In the genomic region with DNA sequence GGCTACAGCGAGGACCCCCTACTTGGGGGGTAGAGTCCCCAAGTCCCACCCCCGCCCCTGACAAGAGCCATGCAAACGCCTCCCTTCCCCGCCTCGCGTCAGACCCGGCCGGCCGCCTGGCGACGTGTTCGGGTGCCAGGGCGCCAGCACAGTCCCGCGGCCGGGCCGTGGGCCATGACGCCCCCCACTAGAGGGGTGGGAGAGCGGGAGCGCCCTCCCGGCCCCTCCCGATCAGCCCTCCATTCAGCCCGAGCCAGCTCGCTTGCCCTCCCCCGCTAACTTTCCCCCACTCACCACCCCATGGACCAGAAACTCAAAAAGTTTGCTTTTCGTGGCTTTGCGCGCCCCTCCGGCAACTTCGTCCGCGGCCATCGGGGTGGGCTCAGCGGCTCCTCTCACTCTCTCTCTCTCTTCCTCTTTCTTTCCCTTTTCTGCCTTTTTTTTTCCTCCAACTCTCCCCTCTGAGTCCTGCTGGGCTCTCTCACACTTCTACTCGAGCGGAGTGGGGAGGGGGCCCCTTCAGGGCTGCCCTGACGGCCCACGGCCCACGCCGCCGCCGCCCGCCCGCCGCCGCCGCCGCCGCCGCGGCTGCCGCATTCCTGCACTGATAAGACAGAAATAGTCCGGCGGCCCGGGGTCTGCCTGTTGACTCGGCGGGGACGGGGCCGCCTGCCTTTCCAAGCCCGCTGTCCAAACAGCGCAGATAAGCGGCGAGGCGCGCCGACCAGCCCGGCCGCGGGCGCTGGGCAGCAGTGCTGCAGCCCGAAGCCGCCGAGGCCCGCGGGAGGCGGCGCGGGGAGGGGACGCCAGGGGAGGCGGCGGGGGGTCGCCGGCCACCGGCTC, we compare ENCODE assay signal across 8 cellular contexts. TPM values are rescaled to one million over a fixed set of nuclear protein-coding genes. Genes with fewer than 3 reads are reported as not detected.
DNase-seq lines count a peak whose midpoint lies in the region; ATAC-seq and TF ChIP-seq lines count a peak whose summit lies in the region.

A gene (minus strand): TSS at position 504 of the 843 bp plus-strand sequence. CDS start 132 bp downstream, at position 372.

- H3K27me3 Mint-ChIP-seq in activated CD4-positive, alpha-beta T cell treated with anti-CD3 and anti-CD28 coated beads, Interleukin-2, amount 10 ng/mL, durations not matched to agents 7 days and 5 days = peaks cover 67% of the 10 kb centered on the region
- H3K27me3 Mint-ChIP-seq in mesothelial cell of epicardium (ENCODE audit: low read depth) = no peaks in the 10 kb centered on the region

- H3K4me1 ChIP-seq in testis = peaks cover 59% of the 10 kb centered on the region

- CTCF ChIA-PET in activated CD4-positive, alpha-beta T cell treated with anti-CD3 and anti-CD28 coated beads, Interleukin-2, amount 10 ng/mL, durations not matched to agents 7 days and 5 days (lab: Charles Lee) = interaction anchor here (1.3 to 1.6 kb wide), 2 partner anchors 8 to 26 kb away, joined by 3 to 4 read pairs; no protein-coding TSS in a partner anchor

- H3K36me3 ChIP-seq in testis (ENCODE audit: low read depth, missing control alignments) = no peaks in the 10 kb centered on the region

- peak within 1 kb of the TSS; percentile 58 to 73 for H3K4me3 ChIP-seq in testis

- H3K27ac Mint-ChIP-seq in activated CD4-positive, alpha-beta T cell treated with anti-CD3 and anti-CD28 coated beads, Interleukin-2, amount 10 ng/mL, durations not matched to agents 7 days and 5 days = no peak within 1 kb of the TSS
- H3K27ac Mint-ChIP-seq in mesothelial cell of epicardium = peak within 1 kb of the TSS; percentile 99

- POLR2A ChIA-PET in activated CD4-positive, alpha-beta T cell treated with anti-CD3 and anti-CD28 coated beads, Interleukin-2, amount 10 ng/mL, durations not matched to agents 7 days and 5 days (lab: Charles Lee) = no interaction called here

- TF ChIP-seq CTCF in mesothelial cell of epicardium (IDR thresholded peaks at IDR 0.05; ENCODE audit: unreplicated experiment) (no peak), testis (IDR thresholded peaks at IDR 0.05) (no peak)

- no peak for TF ChIP-seq POLR2A in erythroblast (IDR thresholded peaks at IDR 0.05; ENCODE audit: low read length)
- TF ChIP-seq POLR2A in testis (IDR thresholded peaks at IDR 0.05) = no peak

- ATAC-seq in HG03095 (IDR thresholded peaks at IDR 0.05; ENCODE audit: unreplicated experiment) (no peak), HG03565 (IDR thresholded peaks at IDR 0.05; ENCODE audit: unreplicated experiment) (no peak)

- peak in 12 of 14 donors; percentile 33 to 83 (median 64) for DNase-seq in C1 segment of cervical spinal cord (lab: John Stamatoyannopoulos, UW)
- peak; percentile 79 for DNase-seq in HuH-7 (ENCODE audit: low spot score)
- no peak for DNase-seq in activated CD4-positive, alpha-beta T cell treated with anti-CD3 and anti-CD28 coated beads, Interleukin-2, amount 10 ng/mL, durations not matched to agents 7 days and 5 days
- peak; percentile 24 to 38 for DNase-seq in erythroblast (lab: John Stamatoyannopoulos, UW)
- DNase-seq in mesothelial cell of epicardium (ENCODE audit: low spot score in 2 of 2, unreplicated experiment in 2 of 2) = peak; percentile 64 to 84
- DNase-seq in testis = peak; percentile 80

- H3K27ac ChIP-seq in testis = peak within 1 kb of the TSS; percentile 89 to 90

- H3K27me3 ChIP-seq in testis = no peaks in the 10 kb centered on the region

- no peaks in the 10 kb centered on the region for H3K9me3 Mint-ChIP-seq in activated CD4-positive, alpha-beta T cell treated with anti-CD3 and anti-CD28 coated beads, Interleukin-2, amount 10 ng/mL, durations not matched to agents 7 days and 5 days
- H3K9me3 Mint-ChIP-seq in mesothelial cell of epicardium = no peaks in the 10 kb centered on the region

- H3K36me3 Mint-ChIP-seq in activated CD4-positive, alpha-beta T cell treated with anti-CD3 and anti-CD28 coated beads, Interleukin-2, amount 10 ng/mL, durations not matched to agents 7 days and 5 days (ENCODE audit: low read depth) = no peaks in the 10 kb centered on the region
- H3K36me3 Mint-ChIP-seq in mesothelial cell of epicardium = no peaks in the 10 kb centered on the region

- intact Hi-C loops in testis (cut with DNase I; ENCODE audit: low total_unique reads) = no loop called here

- H3K4me3 Mint-ChIP-seq in activated CD4-positive, alpha-beta T cell treated with anti-CD3 and anti-CD28 coated beads, Interleukin-2, amount 10 ng/mL, durations not matched to agents 7 days and 5 days = peak within 1 kb of the TSS; percentile 24
- peak within 1 kb of the TSS; percentile 99 for H3K4me3 Mint-ChIP-seq in mesothelial cell of epicardium

- H3K4me1 Mint-ChIP-seq in activated CD4-positive, alpha-beta T cell treated with anti-CD3 and anti-CD28 coated beads, Interleukin-2, amount 10 ng/mL, durations not matched to agents 7 days and 5 days = peaks cover 40% of the 10 kb centered on the region
- peaks cover 72% of the 10 kb centered on the region for H3K4me1 Mint-ChIP-seq in mesothelial cell of epicardium

- WGBS in testis, 2 donors = 1% methylated on average over 28 to 83 of the region's 84 CpGs

- H3K9me3 ChIP-seq in testis = no peaks in the 10 kb centered on the region

RNA-seq across cellular contexts. Expression of the gene that starts here (rescaled TPM):
- total RNA-seq in activated CD4-positive, alpha-beta T cell treated with anti-CD3 and anti-CD28 coated beads, Interleukin-2, amount 10 ng/mL, durations not matched to agents 7 days and 5 days = 1 to 10 TPM; 2.0 to 2.5 TPM
- total RNA-seq in mesothelial cell of epicardium = 114 to 119 TPM (median 116 TPM) in 3 replicates
- 100 to 1,000 TPM in 1 of 2 donors, 10 to 100 TPM in 1; 94.0 to 122 TPM for total RNA-seq in testis
- polyA plus RNA-seq in testis (ENCODE audit: insufficient read depth, low read depth, low replicate concordance) = 55.1 TPM

Comparison
In these comparisons a context has a peak if more than half of its experiments do, and no peak if none do; other contexts are left out.
1. RNA of the gene that starts here (total RNA-seq): 94.0 to 122 TPM in testis and 114 to 119 TPM in mesothelial cell of epicardium; 2.0 to 2.5 TPM in activated CD4-positive, alpha-beta T cell treated with anti-CD3 and anti-CD28 coated beads, Interleukin-2, amount 10 ng/mL, durations not matched to agents 7 days and 5 days; every median in the first group is over 10 times any median in the second.